ENCODE assay signal across 1 cellular context in the genomic region with DNA sequence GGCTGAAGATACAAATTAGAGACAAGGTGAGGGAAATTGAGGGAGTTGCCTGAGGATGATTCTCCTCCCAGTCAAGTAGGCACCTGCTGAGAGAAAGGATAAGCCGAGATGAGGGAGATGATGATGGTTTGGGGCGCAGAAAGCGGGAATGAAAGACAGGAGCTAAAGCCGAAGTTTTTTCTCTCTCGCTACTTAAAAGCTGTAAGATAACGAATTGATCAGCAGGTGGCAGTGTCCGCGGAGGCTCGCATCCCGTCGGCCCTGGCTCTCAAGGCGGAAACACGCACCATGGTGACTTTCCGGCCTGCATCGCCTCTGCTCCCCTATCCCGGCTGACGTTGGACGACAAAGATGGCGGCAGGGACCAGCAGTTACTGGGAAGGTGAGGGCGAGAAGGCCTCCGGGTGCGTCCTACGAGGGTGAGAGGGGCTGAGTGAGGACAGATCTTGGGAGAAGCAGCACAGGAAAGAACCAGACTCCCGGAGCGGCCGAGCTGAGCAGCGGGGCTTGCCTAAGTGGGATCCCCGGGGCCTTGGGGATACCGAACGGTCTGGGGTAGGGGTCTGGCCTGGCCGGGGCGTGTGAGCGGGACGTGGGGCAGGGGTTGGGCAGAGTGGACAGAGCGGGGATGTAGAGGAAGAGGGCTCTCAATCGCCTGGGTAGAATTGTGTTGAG.
A peak's percentile ranks its signal among the peaks of the same experiment; 100 is the strongest.
TF ChIP-seq lines count a peak whose summit lies in the region.

TSS of gene GOSR1 (plus strand) at position 326 of the 675 bp plus-strand sequence. CDS start at position 352, 26 bp downstream.

TF ChIP-seq in WTC11, 78 proteins besides CTCF, POLR2A, EP300 and RAD21 (continued from another document):
- TF ChIP-seq, protein P1, sequence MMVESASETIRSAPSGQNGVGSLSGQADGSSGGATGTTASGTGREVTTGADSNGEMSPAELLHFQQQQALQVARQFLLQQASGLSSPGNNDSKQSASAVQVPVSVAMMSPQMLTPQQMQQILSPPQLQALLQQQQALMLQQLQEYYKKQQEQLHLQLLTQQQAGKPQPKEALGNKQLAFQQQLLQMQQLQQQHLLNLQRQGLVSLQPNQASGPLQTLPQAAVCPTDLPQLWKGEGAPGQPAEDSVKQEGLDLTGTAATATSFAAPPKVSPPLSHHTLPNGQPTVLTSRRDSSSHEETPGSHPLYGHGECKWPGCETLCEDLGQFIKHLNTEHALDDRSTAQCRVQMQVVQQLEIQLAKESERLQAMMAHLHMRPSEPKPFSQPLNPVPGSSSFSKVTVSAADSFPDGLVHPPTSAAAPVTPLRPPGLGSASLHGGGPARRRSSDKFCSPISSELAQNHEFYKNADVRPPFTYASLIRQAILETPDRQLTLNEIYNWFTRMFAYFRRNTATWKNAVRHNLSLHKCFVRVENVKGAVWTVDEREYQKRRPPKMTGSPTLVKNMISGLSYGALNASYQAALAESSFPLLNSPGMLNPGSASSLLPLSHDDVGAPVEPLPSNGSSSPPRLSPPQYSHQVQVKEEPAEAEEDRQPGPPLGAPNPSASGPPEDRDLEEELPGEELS (CRISPR knock-in tag; IDR thresholded peaks at IDR 0.05) = peak; percentile 69; the same call in 1 of the 2 replicates
- TF ChIP-seq HMGA2 (CRISPR knock-in tag; IDR thresholded peaks at IDR 0.05) = 0 out of 2 replicates have a peak, but pooled peaks have one; percentile 4
- TF ChIP-seq, protein P2, sequence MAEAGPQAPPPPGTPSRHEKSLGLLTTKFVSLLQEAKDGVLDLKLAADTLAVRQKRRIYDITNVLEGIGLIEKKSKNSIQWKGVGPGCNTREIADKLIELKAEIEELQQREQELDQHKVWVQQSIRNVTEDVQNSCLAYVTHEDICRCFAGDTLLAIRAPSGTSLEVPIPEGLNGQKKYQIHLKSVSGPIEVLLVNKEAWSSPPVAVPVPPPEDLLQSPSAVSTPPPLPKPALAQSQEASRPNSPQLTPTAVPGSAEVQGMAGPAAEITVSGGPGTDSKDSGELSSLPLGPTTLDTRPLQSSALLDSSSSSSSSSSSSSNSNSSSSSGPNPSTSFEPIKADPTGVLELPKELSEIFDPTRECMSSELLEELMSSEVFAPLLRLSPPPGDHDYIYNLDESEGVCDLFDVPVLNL (CRISPR knock-in tag; IDR thresholded peaks at IDR 0.05; ENCODE audit: borderline replicate concordance, low read depth) = no peak
- no peak for TF ChIP-seq AR (CRISPR knock-in tag; IDR thresholded peaks at IDR 0.05)
- TF ChIP-seq GTF2I (CRISPR knock-in tag; conservative IDR thresholded peaks at IDR 0.05) = no peak
- TF ChIP-seq ETV6 (CRISPR knock-in tag; IDR thresholded peaks at IDR 0.05) = peak; percentile 82
- no peak for TF ChIP-seq TCF7 (CRISPR knock-in tag; IDR thresholded peaks at IDR 0.05; ENCODE audit: low read depth)
- TF ChIP-seq MYBL2 (CRISPR knock-in tag; IDR thresholded peaks at IDR 0.05) = 0 out of 2 replicates have a peak, but pooled peaks have one; percentile 55
- TF ChIP-seq ATF6 (CRISPR knock-in tag; IDR thresholded peaks at IDR 0.05) = 0 out of 2 replicates have a peak, but pooled peaks have one; percentile 57
- TF ChIP-seq GABPB1 (CRISPR knock-in tag; IDR thresholded peaks at IDR 0.05) = peak; percentile 75; the same call in 1 of the 2 replicates
- TF ChIP-seq FOXK1 (CRISPR knock-in tag; IDR thresholded peaks at IDR 0.05) = peak; percentile 90
- 0 out of 2 replicates have a peak, but pooled peaks have one; percentile 21 for TF ChIP-seq ZNF281 (CRISPR knock-in tag; IDR thresholded peaks at IDR 0.05)
- peak; percentile 85 for TF ChIP-seq HMGXB4 (CRISPR knock-in tag; IDR thresholded peaks at IDR 0.05)
- TF ChIP-seq ZNF317 (CRISPR knock-in tag; IDR thresholded peaks at IDR 0.05; ENCODE audit: borderline replicate concordance, low read depth) = no peak
- TF ChIP-seq FOXP1 (CRISPR knock-in tag; IDR thresholded peaks at IDR 0.05; ENCODE audit: borderline replicate concordance) = peak; percentile 75
- peak; percentile 91 for TF ChIP-seq ZNF232 (CRISPR knock-in tag; IDR thresholded peaks at IDR 0.05)
- TF ChIP-seq CREM (CRISPR knock-in tag; IDR thresholded peaks at IDR 0.05) = peak; percentile 86
- TF ChIP-seq, protein P3, sequence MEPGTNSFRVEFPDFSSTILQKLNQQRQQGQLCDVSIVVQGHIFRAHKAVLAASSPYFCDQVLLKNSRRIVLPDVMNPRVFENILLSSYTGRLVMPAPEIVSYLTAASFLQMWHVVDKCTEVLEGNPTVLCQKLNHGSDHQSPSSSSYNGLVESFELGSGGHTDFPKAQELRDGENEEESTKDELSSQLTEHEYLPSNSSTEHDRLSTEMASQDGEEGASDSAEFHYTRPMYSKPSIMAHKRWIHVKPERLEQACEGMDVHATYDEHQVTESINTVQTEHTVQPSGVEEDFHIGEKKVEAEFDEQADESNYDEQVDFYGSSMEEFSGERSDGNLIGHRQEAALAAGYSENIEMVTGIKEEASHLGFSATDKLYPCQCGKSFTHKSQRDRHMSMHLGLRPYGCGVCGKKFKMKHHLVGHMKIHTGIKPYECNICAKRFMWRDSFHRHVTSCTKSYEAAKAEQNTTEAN (CRISPR knock-in tag; IDR thresholded peaks at IDR 0.05) = 0 out of 2 replicates have a peak, but pooled peaks have one; percentile 35
- TF ChIP-seq, protein P4, sequence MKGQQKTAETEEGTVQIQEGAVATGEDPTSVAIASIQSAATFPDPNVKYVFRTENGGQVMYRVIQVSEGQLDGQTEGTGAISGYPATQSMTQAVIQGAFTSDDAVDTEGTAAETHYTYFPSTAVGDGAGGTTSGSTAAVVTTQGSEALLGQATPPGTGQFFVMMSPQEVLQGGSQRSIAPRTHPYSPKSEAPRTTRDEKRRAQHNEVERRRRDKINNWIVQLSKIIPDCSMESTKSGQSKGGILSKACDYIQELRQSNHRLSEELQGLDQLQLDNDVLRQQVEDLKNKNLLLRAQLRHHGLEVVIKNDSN (CRISPR knock-in tag; IDR thresholded peaks at IDR 0.05) = peak; percentile 54; the same call in 1 of the 2 replicates
- TF ChIP-seq MAX (CRISPR knock-in tag; IDR thresholded peaks at IDR 0.05) = peak; percentile 68; the same call in 1 of the 2 replicates
- TF ChIP-seq NFE2L1 (CRISPR knock-in tag; IDR thresholded peaks at IDR 0.05) = peak; percentile 70
TF ChIP-seq in WTC11: peak in this region for 20.
